In the genomic region with DNA sequence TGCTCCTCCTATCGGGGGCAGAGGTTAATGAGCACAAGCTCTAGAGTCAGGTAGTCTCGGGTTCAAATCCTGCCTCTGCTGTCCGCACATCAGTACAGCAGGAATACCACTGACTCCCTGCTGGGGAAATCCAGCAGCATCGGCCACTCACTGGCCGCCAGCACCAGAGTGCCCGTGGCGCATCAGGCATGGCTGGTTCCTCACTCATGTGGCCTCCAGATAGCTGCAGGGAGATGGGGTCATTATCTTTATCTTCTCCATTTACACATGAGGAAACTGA, we compare ENCODE assay signal across 21 cellular contexts.
DNase-seq lines count a peak whose midpoint lies in the region; ATAC-seq and TF ChIP-seq lines count a peak whose summit lies in the region.
"Had no signal": no experiment of that assay in that cellular context is flagged by ENCODE, and none has a peak within 500 bp of the region (broad histone marks: within the 10 kb centered on the region; RNA-seq: fewer than 3 reads in every experiment).

No MANE protein-coding gene starts in this region.

- no peak overlapping the region for H3K4me3 ChIP-seq in IMR-90 (ENCODE audit: insufficient read depth, low read depth, low read length)
- H3K4me3 ChIP-seq in mesenchymal stem cell (ENCODE audit: insufficient read depth in 1 of 2, low read depth in 1 of 2, low read length in 2 of 2) = no peak overlapping the region
- no peak overlapping the region for H3K4me3 ChIP-seq in upper lobe of right lung
- H3K4me3 ChIP-seq: GM12878, GM23338 had no signal

- BruUV-seq in IMR-90 (replicated peaks; lab: Mats Ljungman, UMichigan) = no TSS peak

- no peak overlapping the region for H3K18ac ChIP-seq in IMR-90 (ENCODE audit: low read depth, low read length)
- H3K18ac ChIP-seq in mesenchymal stem cell (ENCODE audit: low read depth in 1 of 2, low read length in 2 of 2) = peak overlapping the region; percentile 91 to 93

- ATAC-seq in IMR-90 (ENCODE audit: low read depth) = no peak
- no peak for ATAC-seq in upper lobe of right lung
- no peak for ATAC-seq in WTC11
- ATAC-seq in GM18519 (IDR thresholded peaks at IDR 0.05; ENCODE audit: low FRiP score, unreplicated experiment) = no peak
- ATAC-seq in HG02840 (IDR thresholded peaks at IDR 0.05; ENCODE audit: low FRiP score, unreplicated experiment) = no peak
- ATAC-seq: GM12878, GM23338, HCT116 had no signal

- H3K27ac Mint-ChIP-seq in osteocyte (ENCODE audit: unreplicated experiment) = peak overlapping the region; percentile 14
- H3K27ac Mint-ChIP-seq in WTC11 = no peak overlapping the region
- H3K27ac Mint-ChIP-seq: CD4-positive, CD25-positive, alpha-beta regulatory T cell; CD8-positive, alpha-beta memory T cell; GM23338 had no signal

- H3K79me1 ChIP-seq in IMR-90 (ENCODE audit: low read depth in 1 of 2, low read length in 2 of 2) = no peaks in the 10 kb centered on the region
- H3K79me1 ChIP-seq in mesenchymal stem cell (replicated peaks; ENCODE audit: low read length, poor library complexity, severe bottlenecking) = no peaks in the 10 kb centered on the region

- dilution Hi-C loops in IMR-90 (cut with HindIII; ENCODE audit: low sequenced_read_pairs, unreplicated experiment) = no loop called here

- in situ Hi-C loops in IMR-90 (cut with MboI; ENCODE audit: low sequenced_read_pairs) = no loop called here

- H3K27me3 Mint-ChIP-seq in osteocyte (ENCODE audit: unreplicated experiment) (no peaks in the 10 kb centered on the region), WTC11 (ENCODE audit: low read depth) (peaks cover 18% of the 10 kb centered on the region)

- H2BK120ac ChIP-seq in IMR-90 (ENCODE audit: low read depth, low read length) (peak overlapping the region; percentile 8; the same call in 1 of the 2 replicates), mesenchymal stem cell (ENCODE audit: low read depth, low read length) (peak overlapping the region; percentile 97)

- H3K56ac ChIP-seq in IMR-90 (ENCODE audit: extremely low read depth, insufficient read depth, low read length) = no peak overlapping the region

- H3K4me1 Mint-ChIP-seq in osteocyte (ENCODE audit: unreplicated experiment) = peaks cover 17% of the 10 kb centered on the region
- H3K4me1 Mint-ChIP-seq in WTC11 = no peaks in the 10 kb centered on the region; the same call in 1 of the 2 replicates
- H3K4me1 Mint-ChIP-seq: CD8-positive, alpha-beta memory T cell; GM23338 had no signal

- H2BK12ac ChIP-seq in mesenchymal stem cell (ENCODE audit: low read length in 2 of 2) = peak overlapping the region; percentile 86 to 96

- H4K5ac ChIP-seq in IMR-90 (ENCODE audit: low read depth, low read length) = no peak overlapping the region

- TF ChIP-seq RAD21 in IMR-90 (IDR thresholded peaks at IDR 0.05; ENCODE audit: low read length) = no peak

- H2BK15ac ChIP-seq in IMR-90 (ENCODE audit: low read depth, low read length) (peak overlapping the region; percentile 79; the same call in 2 of the 3 replicates), mesenchymal stem cell (ENCODE audit: low read depth, poor library complexity, severe bottlenecking) (peak overlapping the region; percentile 95)

- H2BK20ac ChIP-seq in IMR-90 (ENCODE audit: low read depth, low read length) = peak overlapping the region; percentile 95

- peaks cover 2% of the 10 kb centered on the region for H3K36me3 Mint-ChIP-seq in osteocyte (ENCODE audit: unreplicated experiment)
- no peaks in the 10 kb centered on the region for H3K36me3 Mint-ChIP-seq in WTC11
- H3K36me3 Mint-ChIP-seq: CD4-positive, CD25-positive, alpha-beta regulatory T cell; CD8-positive, alpha-beta memory T cell had no signal

- no peaks in the 10 kb centered on the region for H3K36me3 ChIP-seq in IMR-90 (ENCODE audit: control insufficient read depth, insufficient read depth, low read length)
- H3K36me3 ChIP-seq in mesenchymal stem cell (ENCODE audit: control insufficient read depth in 1 of 2, insufficient read depth in 2 of 2, low read depth in 1 of 2, low read length in 2 of 2) = no peaks in the 10 kb centered on the region
- no peaks in the 10 kb centered on the region for H3K36me3 ChIP-seq in upper lobe of right lung
- H3K36me3 ChIP-seq: BE2C had no signal

- H3K4ac ChIP-seq in IMR-90 (ENCODE audit: low read depth, low read length) (peak overlapping the region; percentile 78), mesenchymal stem cell (ENCODE audit: low read depth in 1 of 2, low read length in 2 of 2) (peak overlapping the region; percentile 84 to 98)

- H2AK5ac ChIP-seq in IMR-90 (ENCODE audit: low read depth, low read length) (peak overlapping the region; percentile 97), mesenchymal stem cell (ENCODE audit: low read length, severe bottlenecking) (peak overlapping the region; percentile 98)

- no peaks in the 10 kb centered on the region for H4K20me1 ChIP-seq in IMR-90 (ENCODE audit: insufficient read depth, low read length)

- no peaks in the 10 kb centered on the region for H3K9me3 Mint-ChIP-seq in osteocyte (ENCODE audit: unreplicated experiment)
- H3K9me3 Mint-ChIP-seq in WTC11 = no peaks in the 10 kb centered on the region
- H3K9me3 Mint-ChIP-seq: HFFc6 had no signal

- H3K4me1 ChIP-seq in IMR-90 (ENCODE audit: control insufficient read depth, insufficient read depth, low read length) = peaks cover 16% of the 10 kb centered on the region
- H3K4me1 ChIP-seq in mesenchymal stem cell (ENCODE audit: control insufficient read depth, insufficient read depth, low read depth, low read length) = peaks cover 20% of the 10 kb centered on the region
- H3K4me1 ChIP-seq in upper lobe of right lung = no peaks in the 10 kb centered on the region

- H3K27ac ChIP-seq in IMR-90 (ENCODE audit: insufficient read depth, low read length) (no peak overlapping the region), mesenchymal stem cell (ENCODE audit: low read length, poor library complexity, severe bottlenecking) (no peak overlapping the region), upper lobe of right lung (no peak overlapping the region)

- H3K23ac ChIP-seq in IMR-90 (ENCODE audit: low read depth, low read length) = no peak overlapping the region
- H3K23ac ChIP-seq in mesenchymal stem cell (ENCODE audit: low read length in 2 of 2) = no peak overlapping the region

- no peaks in the 10 kb centered on the region; the same call in 1 of the 2 replicates for H3K27me3 ChIP-seq in IMR-90 (ENCODE audit: control insufficient read depth, insufficient read depth, low read length)
- H3K27me3 ChIP-seq in mesenchymal stem cell (ENCODE audit: control insufficient read depth in 1 of 2, insufficient read depth in 1 of 2, low read length in 2 of 2) = no peaks in the 10 kb centered on the region
- peaks cover 27% of the 10 kb centered on the region for H3K27me3 ChIP-seq in upper lobe of right lung

- peak overlapping the region; percentile 31 for H2AK9ac ChIP-seq in IMR-90 (replicated peaks; ENCODE audit: low read depth, low read length, poor library complexity)

- intact Hi-C loops in IMR-90 (cut with micrococcal nuclease) = no loop called here
- intact Hi-C loops in upper lobe of right lung (cut with DNase I) = no loop called here

- H2BK5ac ChIP-seq in IMR-90 (ENCODE audit: low read depth, low read length, poor library complexity, severe bottlenecking) = no peak overlapping the region
- no peak overlapping the region for H2BK5ac ChIP-seq in mesenchymal stem cell (ENCODE audit: low read depth, low read length, poor library complexity, severe bottlenecking)

- no peak overlapping the region for H3K4me3 Mint-ChIP-seq in osteocyte (ENCODE audit: unreplicated experiment)
- no peak overlapping the region for H3K4me3 Mint-ChIP-seq in WTC11
- H3K4me3 Mint-ChIP-seq: CD4-positive, CD25-positive, alpha-beta regulatory T cell; CD8-positive, alpha-beta memory T cell; GM23338; HFFc6 had no signal

- 100% methylated on average over 3 of the region's 7 CpGs; no CpG with 5 or more reads in 1 of the 2 experiments for WGBS in IMR-90 (ENCODE audit: extremely low coverage in 2 of 2, insufficient read length in 1 of 2), 2 experiments
- 97% methylated on average over 7 of the region's 7 CpGs for WGBS in mesenchymal stem cell

- CTCF ChIA-PET in IMR-90 (lab: Yijun Ruan, JAX) = no interaction called here
- CTCF ChIA-PET in WTC11 (lab: Charles Lee) = no interaction called here

- H3K9ac ChIP-seq in IMR-90 (ENCODE audit: low read depth, low read length) (no peak overlapping the region), mesenchymal stem cell (ENCODE audit: low read length) (no peak overlapping the region)

- H3K9me1 ChIP-seq in IMR-90 (ENCODE audit: insufficient read depth, low read length) = peaks cover 13% of the 10 kb centered on the region

- H3K9me3 ChIP-seq in IMR-90 (ENCODE audit: control insufficient read depth, insufficient read depth, low read length) = peaks cover 5% of the 10 kb centered on the region; the same call in 1 of the 2 replicates
- peaks cover 3% of the 10 kb centered on the region for H3K9me3 ChIP-seq in mesenchymal stem cell (ENCODE audit: control insufficient read depth, low read length)
- no peaks in the 10 kb centered on the region for H3K9me3 ChIP-seq in upper lobe of right lung
- H3K9me3 ChIP-seq: BE2C had no signal

- H3K4me2 ChIP-seq in IMR-90 (ENCODE audit: low read depth, low read length) (no peak overlapping the region), mesenchymal stem cell (ENCODE audit: low read length, poor library complexity, severe bottlenecking) (no peak overlapping the region)
- H3K4me2 ChIP-seq: GM23338 had no signal

- TF ChIP-seq CTCF in IMR-90 (conservative IDR thresholded peaks at IDR 0.05; ENCODE audit: low read depth, low read length) (no peak), osteocyte (IDR thresholded peaks at IDR 0.05) (no peak), upper lobe of right lung (IDR thresholded peaks at IDR 0.05) (no peak), WTC11 (IDR thresholded peaks at IDR 0.05) (no peak)

- peak overlapping the region; percentile 94; the same call in 1 of the 2 replicates for H4K91ac ChIP-seq in IMR-90 (ENCODE audit: insufficient read depth, low read depth, low read length)
- peak overlapping the region; percentile 100 for H4K91ac ChIP-seq in mesenchymal stem cell (ENCODE audit: low read length)

- no peak overlapping the region for H3K14ac ChIP-seq in IMR-90 (replicated peaks; ENCODE audit: low read depth, low read length)
- no peak overlapping the region for H3K14ac ChIP-seq in mesenchymal stem cell (ENCODE audit: low read length in 2 of 2)

- H4K8ac ChIP-seq in IMR-90 (ENCODE audit: low read depth in 2 of 2, low read length in 2 of 2) = no peak overlapping the region
- peak overlapping the region; percentile 99 for H4K8ac ChIP-seq in mesenchymal stem cell (ENCODE audit: low read length)

- POLR2A ChIA-PET in IMR-90 (lab: Charles Lee; ENCODE audit: unreplicated experiment) = no interaction called here
- POLR2A ChIA-PET in WTC11 (lab: Charles Lee) = no interaction called here

- TF ChIP-seq POLR2A in IMR-90 (IDR thresholded peaks at IDR 0.05; ENCODE audit: low read depth, low read length) = no peak

- DNase-seq in IMR-90 = no peak
- no peak for DNase-seq in mesenchymal stem cell
- DNase-seq in osteocyte (ENCODE audit: extremely low spot score, unreplicated experiment) = no peak
- peak; percentile 37 for DNase-seq in upper lobe of right lung
- no peak for DNase-seq in WTC11 (ENCODE audit: low spot score)
- DNase-seq: ACHN; BE2C; C1 segment of cervical spinal cord; CD4-positive, CD25-positive, alpha-beta regulatory T cell; CD8-positive, alpha-beta memory T cell; COR-L47; DMS 273 treated with DMSO at 0.1 percent for 48 hours; DMS53; DND-41; EL; HFFc6 had no signal

- H2AFZ ChIP-seq in IMR-90 (replicated peaks; ENCODE audit: low read length, poor library complexity) (no peak overlapping the region), mesenchymal stem cell (ENCODE audit: low read depth, low read length) (no peak overlapping the region)
- H2AFZ ChIP-seq: GM23338 had no signal
